18 cellular contexts compared by ENCODE assay signal in the genomic region with DNA sequence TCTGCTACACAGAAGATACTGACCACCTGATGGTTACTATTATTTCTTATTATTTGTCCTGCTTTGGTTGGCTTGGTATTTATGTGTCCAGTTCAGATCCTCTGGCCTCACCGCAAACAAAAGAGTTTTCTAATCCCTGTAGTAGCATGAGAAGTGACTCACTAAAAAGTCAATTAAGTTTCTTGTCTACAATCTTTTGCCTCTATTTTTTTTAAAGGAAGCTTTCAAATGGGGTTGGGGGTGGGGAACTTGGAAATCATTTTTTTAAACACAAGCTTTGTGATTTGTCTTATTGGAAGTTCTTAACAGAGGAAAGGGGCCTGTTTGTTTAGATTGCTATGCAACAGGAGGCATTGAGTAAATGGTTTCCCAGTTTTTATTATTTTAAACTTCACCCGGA.
DNase-seq lines count a peak whose midpoint lies in the region; ATAC-seq and TF ChIP-seq lines count a peak whose summit lies in the region.
"Had no signal": no experiment of that assay in that cellular context is flagged by ENCODE, and none has a peak within 500 bp of the region (broad histone marks: within the 10 kb centered on the region; RNA-seq: fewer than 3 reads in every experiment).

No MANE protein-coding gene starts in this region.

- H3K27ac Mint-ChIP-seq in HFFc6 (peak overlapping the region; percentile 78), natural killer cell (no peak overlapping the region)
- no peak overlapping the region for H3K27ac Mint-ChIP-seq in CD8-positive, alpha-beta T cell
- H3K27ac Mint-ChIP-seq: stimulated activated naive B cell treated with anti-CD40 and anti-IgM and Interleukin-4, amounts not matched to agents 10 μg/mL and 1 μg/mL and 100 μg/mL, for 72 hours had no signal

- H3K79me2 ChIP-seq in hepatocyte = no peaks in the 10 kb centered on the region
- H3K79me2 ChIP-seq in smooth muscle cell (ENCODE audit: low read depth) = no peaks in the 10 kb centered on the region
- H3K79me2 ChIP-seq: parathyroid adenoma had no signal

- POLR2A ChIA-PET in CD8-positive, alpha-beta T cell (lab: Charles Lee) = no interaction called here

- H3K9me3 Mint-ChIP-seq in HFFc6 = no peaks in the 10 kb centered on the region
- no peaks in the 10 kb centered on the region for H3K9me3 Mint-ChIP-seq in CD8-positive, alpha-beta T cell
- no peaks in the 10 kb centered on the region for H3K9me3 Mint-ChIP-seq in natural killer cell

- no peak overlapping the region for H3K9ac ChIP-seq in smooth muscle cell (ENCODE audit: low read depth)
- H3K9ac ChIP-seq: BLaER1 treated with 17β-estradiol and CSF1 and Interleukin-3, amounts not matched to agents 10 nM and 100 nM; parathyroid adenoma had no signal

- H3F3A ChIP-seq in smooth muscle cell (ENCODE audit: low read depth) = peaks cover 14% of the 10 kb centered on the region

- CTCF ChIA-PET in CD8-positive, alpha-beta T cell (lab: Charles Lee) = no interaction called here

- H3K9me3 ChIP-seq in hepatocyte (ENCODE audit: low read depth) (no peaks in the 10 kb centered on the region), smooth muscle cell (replicated peaks; ENCODE audit: low read depth) (no peaks in the 10 kb centered on the region), psoas muscle (no peaks in the 10 kb centered on the region)
- H3K9me3 ChIP-seq in CD8-positive, alpha-beta T cell (ENCODE audit: low read length) = no peaks in the 10 kb centered on the region
- H3K9me3 ChIP-seq: BLaER1 treated with 17β-estradiol and CSF1 and Interleukin-3, amounts not matched to agents 10 nM and 100 nM; heart left ventricle; left ventricle myocardium inferior had no signal

- H4K20me1 ChIP-seq in hepatocyte (ENCODE audit: insufficient read depth, poor library complexity, severe bottlenecking) (no peaks in the 10 kb centered on the region), smooth muscle cell (ENCODE audit: low read depth) (no peaks in the 10 kb centered on the region)
- H4K20me1 ChIP-seq: BLaER1 treated with 17β-estradiol and CSF1 and Interleukin-3, amounts not matched to agents 10 nM and 100 nM had no signal

- H3K4me3 Mint-ChIP-seq in HFFc6 = peak overlapping the region; percentile 45
- no peak overlapping the region for H3K4me3 Mint-ChIP-seq in CD8-positive, alpha-beta T cell
- no peak overlapping the region for H3K4me3 Mint-ChIP-seq in natural killer cell
- H3K4me3 Mint-ChIP-seq: stimulated activated naive B cell treated with anti-CD40 and anti-IgM and Interleukin-4, amounts not matched to agents 10 μg/mL and 1 μg/mL and 100 μg/mL, for 72 hours had no signal

- ATAC-seq in CD8-positive, alpha-beta T cell = no peak
- ATAC-seq in psoas muscle (no peak), natural killer cell (no peak)
- ATAC-seq: heart left ventricle; stimulated activated naive B cell treated with anti-CD40 and anti-IgM and Interleukin-4, amounts not matched to agents 10 μg/mL and 1 μg/mL and 100 μg/mL, for 72 hours had no signal

- peak; percentile 80 for DNase-seq in HFFc6
- DNase-seq in astrocyte of the hippocampus (ENCODE audit: low read depth, low spot score) = peak; percentile 82
- no peak for DNase-seq in hepatocyte (ENCODE audit: low spot score)
- no peak for DNase-seq in smooth muscle cell (lab: John Stamatoyannopoulos, UW; ENCODE audit: unreplicated experiment)
- no peak for DNase-seq in activated T-cell treated with anti-CD3 and anti-CD28 coated beads for 4 hours
- no peak for DNase-seq in CD8-positive, alpha-beta T cell
- no peak for DNase-seq in psoas muscle
- no peak for DNase-seq in natural killer cell
- DNase-seq: activated naive CD4-positive, alpha-beta T cell treated with anti-CD3 and anti-CD28 coated beads, Interleukin-2, amount 50 U/mL, for 16 hours; GF-D8; heart left ventricle; left ventricle myocardium inferior; NCI-H510A; stimulated activated CD4-positive, alpha-beta T cell treated with anti-CD3 and anti-CD28 coated beads, Interleukin-1b, Interleukin-23, amount 100 ng/mL, for 48 hours; stimulated activated naive B cell treated with anti-CD40 and anti-IgM and Interleukin-4, amounts not matched to agents 10 μg/mL and 1 μg/mL and 100 μg/mL, for 72 hours had no signal

- H3K27me3 Mint-ChIP-seq in HFFc6 (ENCODE audit: insufficient read depth) = peaks cover 6% of the 10 kb centered on the region
- H3K27me3 Mint-ChIP-seq in CD8-positive, alpha-beta T cell (ENCODE audit: low read depth) = peaks cover 6% of the 10 kb centered on the region
- H3K27me3 Mint-ChIP-seq in natural killer cell (ENCODE audit: low read depth in 2 of 2) = peaks cover 7 to 43% of the 10 kb centered on the region in 2 donors

- no peak overlapping the region for H3K4me2 ChIP-seq in hepatocyte
- H3K4me2 ChIP-seq in smooth muscle cell = peak overlapping the region; percentile 48
- H3K4me2 ChIP-seq: BLaER1 treated with 17β-estradiol and CSF1 and Interleukin-3, amounts not matched to agents 10 nM and 100 nM had no signal

- H3K27ac ChIP-seq in hepatocyte (peak overlapping the region; percentile 29), smooth muscle cell (ENCODE audit: low read depth) (peak overlapping the region; percentile 68), psoas muscle (no peak overlapping the region)
- no peak overlapping the region for H3K27ac ChIP-seq in CD8-positive, alpha-beta T cell (ENCODE audit: low read depth, low read length)
- H3K27ac ChIP-seq: BLaER1 treated with 17β-estradiol and CSF1 and Interleukin-3, amounts not matched to agents 10 nM and 100 nM; left ventricle myocardium inferior; parathyroid adenoma; RWPE1 had no signal

- H2AFZ ChIP-seq in hepatocyte = no peak overlapping the region
- no peak overlapping the region for H2AFZ ChIP-seq in smooth muscle cell (ENCODE audit: low read depth)
- H2AFZ ChIP-seq: parathyroid adenoma had no signal

- H3K36me3 ChIP-seq in hepatocyte (replicated peaks; ENCODE audit: insufficient read depth, low read depth) = no peaks in the 10 kb centered on the region
- H3K36me3 ChIP-seq in smooth muscle cell (ENCODE audit: low read depth) = no peaks in the 10 kb centered on the region
- no peaks in the 10 kb centered on the region for H3K36me3 ChIP-seq in CD8-positive, alpha-beta T cell (ENCODE audit: insufficient read depth, low read length)
- H3K36me3 ChIP-seq in psoas muscle (ENCODE audit: insufficient read depth in 1 of 2, low read depth in 1 of 2) = no peaks in the 10 kb centered on the region
- H3K36me3 ChIP-seq: BLaER1 treated with 17β-estradiol and CSF1 and Interleukin-3, amounts not matched to agents 10 nM and 100 nM; heart left ventricle; left ventricle myocardium inferior had no signal

- 64% methylated on average over 2 of the region's 2 CpGs for WGBS in hepatocyte (ENCODE audit: low lambda C conversion rate, missing lambda C conversion rate)
- WGBS in smooth muscle cell (ENCODE audit: low lambda C conversion rate) = 41% methylated on average over 2 of the region's 2 CpGs
- WGBS in psoas muscle, 3 donors = 69 to 90% (median 76%) methylated on average over 2 of the region's 2 CpGs

- H3K27me3 ChIP-seq in hepatocyte = no peaks in the 10 kb centered on the region
- H3K27me3 ChIP-seq in smooth muscle cell (ENCODE audit: low read depth) = no peaks in the 10 kb centered on the region
- no peaks in the 10 kb centered on the region for H3K27me3 ChIP-seq in CD8-positive, alpha-beta T cell (ENCODE audit: insufficient read depth, low read length)
- no peaks in the 10 kb centered on the region for H3K27me3 ChIP-seq in psoas muscle (ENCODE audit: insufficient read depth in 3 of 3, low read length in 2 of 3)
- H3K27me3 ChIP-seq: BLaER1 treated with 17β-estradiol and CSF1 and Interleukin-3, amounts not matched to agents 10 nM and 100 nM; heart left ventricle had no signal

- TF ChIP-seq CTCF in HFFc6 (IDR thresholded peaks at IDR 0.05) (no peak), hepatocyte (IDR thresholded peaks at IDR 0.05; ENCODE audit: poor library complexity) (no peak), smooth muscle cell (IDR thresholded peaks at IDR 0.05; ENCODE audit: borderline replicate concordance, insufficient read depth, poor library complexity, severe bottlenecking) (no peak), psoas muscle (IDR thresholded peaks at IDR 0.05) (no peak), natural killer cell (IDR thresholded peaks at IDR 0.05) (no peak)
- no peak for TF ChIP-seq CTCF in CD8-positive, alpha-beta T cell (IDR thresholded peaks at IDR 0.05)

- H3K4me3 ChIP-seq in hepatocyte = no peak overlapping the region
- H3K4me3 ChIP-seq in smooth muscle cell = no peak overlapping the region
- H3K4me3 ChIP-seq in CD8-positive, alpha-beta T cell (ENCODE audit: low read depth, low read length) = no peak overlapping the region
- H3K4me3 ChIP-seq in psoas muscle = no peak overlapping the region
- H3K4me3 ChIP-seq: BLaER1 treated with 17β-estradiol and CSF1 and Interleukin-3, amounts not matched to agents 10 nM and 100 nM; heart left ventricle; left ventricle myocardium inferior had no signal

- peaks cover 55% of the 10 kb centered on the region for H3K4me1 ChIP-seq in hepatocyte (ENCODE audit: insufficient read depth)
- H3K4me1 ChIP-seq in smooth muscle cell (ENCODE audit: low read depth) = peaks cover 35% of the 10 kb centered on the region
- no peaks in the 10 kb centered on the region for H3K4me1 ChIP-seq in CD8-positive, alpha-beta T cell (ENCODE audit: insufficient read depth, low read length)
- peaks cover 29% of the 10 kb centered on the region for H3K4me1 ChIP-seq in psoas muscle

- no peaks in the 10 kb centered on the region for H3K9me2 ChIP-seq in hepatocyte (replicated peaks; ENCODE audit: insufficient read depth)

- intact Hi-C loops in CD8-positive, alpha-beta T cell (cut with DNase I, micrococcal nuclease) = no loop called here
- intact Hi-C loops in psoas muscle (cut with DNase I) (no loop called here), natural killer cell (cut with micrococcal nuclease) (no loop called here)

- H3K4me1 Mint-ChIP-seq in HFFc6 (ENCODE audit: low read depth) = peaks cover 57% of the 10 kb centered on the region
- H3K4me1 Mint-ChIP-seq in CD8-positive, alpha-beta T cell (ENCODE audit: low read depth) = no peaks in the 10 kb centered on the region
- H3K4me1 Mint-ChIP-seq in natural killer cell = peaks cover 4 to 8% of the 10 kb centered on the region in 2 donors
- H3K4me1 Mint-ChIP-seq: stimulated activated naive B cell treated with anti-CD40 and anti-IgM and Interleukin-4, amounts not matched to agents 10 μg/mL and 1 μg/mL and 100 μg/mL, for 72 hours had no signal

- no peaks in the 10 kb centered on the region for H3K36me3 Mint-ChIP-seq in HFFc6 (ENCODE audit: low read depth)
- H3K36me3 Mint-ChIP-seq in CD8-positive, alpha-beta T cell = no peaks in the 10 kb centered on the region
- H3K36me3 Mint-ChIP-seq in natural killer cell = no peaks in the 10 kb centered on the region
- H3K36me3 Mint-ChIP-seq: stimulated activated naive B cell treated with anti-CD40 and anti-IgM and Interleukin-4, amounts not matched to agents 10 μg/mL and 1 μg/mL and 100 μg/mL, for 72 hours had no signal

Comparison
In these comparisons a context has a peak if more than half of its experiments do, and no peak if none do; other contexts are left out.
1. DNase-seq: peak in HFFc6 (single experiment) and astrocyte of the hippocampus (single experiment); none in hepatocyte (single experiment), smooth muscle cell (single experiment), activated T-cell treated with anti-CD3 and anti-CD28 coated beads for 4 hours (single experiment), CD8-positive, alpha-beta T cell (0 of 7), psoas muscle (0 of 2) and natural killer cell (single experiment).
2. H3K27ac ChIP-seq: peak in hepatocyte (single experiment) and smooth muscle cell (single experiment); none in CD8-positive, alpha-beta T cell (single experiment) and psoas muscle (single experiment).